Comparison of ENCODE assay signal across 9 cellular contexts in genomic region chr10:110414563-110415309, GRCh38.
DNase-seq lines count a peak whose midpoint lies in the region; ATAC-seq, FAIRE-seq and TF ChIP-seq lines count a peak whose summit lies in the region.
"Had no signal": no experiment of that assay in that cellular context is flagged by ENCODE, and none has a peak within 500 bp of the region (broad histone marks: within the 10 kb centered on the region; RNA-seq: fewer than 3 reads in every experiment).

No MANE protein-coding gene starts in this region.

- peaks cover 0 to 3% of the 10 kb centered on the region in 2 donors for H3K36me3 Mint-ChIP-seq in activated T-cell treated with anti-CD3 and anti-CD28 coated beads, Interleukin-2, amount 50 U/mL, for 72 hours (ENCODE audit: insufficient read depth in 2 of 2)

- intact Hi-C loops in kidney (cut with DNase I), result no loop called here

- H3K4me3 Mint-ChIP-seq in activated T-cell treated with anti-CD3 and anti-CD28 coated beads, Interleukin-2, amount 50 U/mL, for 72 hours, result peak overlapping the region; percentile 66 to 75

- H3K9ac ChIP-seq in kidney (ENCODE audit: low read length in 2 of 2), result no peak overlapping the region

- peaks cover 96% of the 10 kb centered on the region for H3K4me1 Mint-ChIP-seq in activated T-cell treated with anti-CD3 and anti-CD28 coated beads, Interleukin-2, amount 50 U/mL, for 72 hours (ENCODE audit: low read depth)

- peak; percentile 87 for ATAC-seq in GM18505 (IDR thresholded peaks at IDR 0.05; ENCODE audit: unreplicated experiment)
- peak; percentile 79 for ATAC-seq in HG02763 (IDR thresholded peaks at IDR 0.05; ENCODE audit: unreplicated experiment)
- ATAC-seq in activated T-cell treated with anti-CD3 and anti-CD28 coated beads, Interleukin-2, amount 50 U/mL, for 72 hours (replicated peaks in 1 of 2), result peak; percentile 91 to 96

- H3K9me3 ChIP-seq in kidney (ENCODE audit: control insufficient read depth in 1 of 2, low read length in 2 of 2), result no peaks in the 10 kb centered on the region
- H3K9me3 ChIP-seq: adrenal gland had no signal

- TF ChIP-seq POLR2A in GM18505 (IDR thresholded peaks at IDR 0.05; ENCODE audit: borderline replicate concordance, extremely low read depth, insufficient read depth, insufficient read length), result peak; percentile 43

- no peaks in the 10 kb centered on the region for H3K9me3 Mint-ChIP-seq in activated T-cell treated with anti-CD3 and anti-CD28 coated beads, Interleukin-2, amount 50 U/mL, for 72 hours

- FAIRE-seq in kidney (lab: Jason Lieb, UNC), result no peak

- H3K27ac Mint-ChIP-seq in activated T-cell treated with anti-CD3 and anti-CD28 coated beads, Interleukin-2, amount 50 U/mL, for 72 hours, result peak overlapping the region; percentile 72

- DNase-seq in NOMO-1 treated with DMSO at 0.1 percent for 48 hours (lab: John Stamatoyannopoulos, UW; ENCODE audit: unreplicated experiment), result peak; percentile 67
- peak; percentile 91 to 94 for DNase-seq in activated T-cell treated with anti-CD3 and anti-CD28 coated beads, Interleukin-2, amount 50 U/mL, for 72 hours
- peak; percentile 88 for DNase-seq in kidney
- peak; percentile 91 to 94 for DNase-seq in stimulated activated CD8-positive, alpha-beta memory T cell treated with anti-CD3 and anti-CD28 coated beads, Interleukin-7, amount 100 ng/mL, for 4 hours (ENCODE audit: low read depth in 2 of 2)
- DNase-seq in NCI-H1694 (lab: John Stamatoyannopoulos, UW), result no peak
- no peak for DNase-seq in amniotic stem cell (lab: John Stamatoyannopoulos, UW)

- H3K27ac ChIP-seq in kidney (ENCODE audit: low read depth in 2 of 2, low read length in 2 of 2), result no peak overlapping the region
- H3K27ac ChIP-seq: adrenal gland had no signal

- no peaks in the 10 kb centered on the region for H3K27me3 Mint-ChIP-seq in activated T-cell treated with anti-CD3 and anti-CD28 coated beads, Interleukin-2, amount 50 U/mL, for 72 hours (ENCODE audit: low read depth)

- no peaks in the 10 kb centered on the region for H3K4me1 ChIP-seq in kidney (ENCODE audit: control insufficient read depth in 1 of 2, insufficient read depth in 1 of 2, low read depth in 1 of 2, low read length in 2 of 2)

- H3K36me3 ChIP-seq in kidney (ENCODE audit: control insufficient read depth in 1 of 2, insufficient read depth in 2 of 2, low read length in 2 of 2), result no peaks in the 10 kb centered on the region
- H3K36me3 ChIP-seq: adrenal gland had no signal

- no peak for TF ChIP-seq CTCF in kidney (IDR thresholded peaks at IDR 0.05; ENCODE audit: borderline replicate concordance, extremely low read depth, insufficient read depth)

- H3K4me3 ChIP-seq in kidney (ENCODE audit: low read length in 2 of 2), result no peak overlapping the region
- H3K4me3 ChIP-seq: adrenal gland had no signal

Comparison
In these comparisons a context has a peak if more than half of its experiments do, and no peak if none do; other contexts are left out.
1. DNase-seq: peak in NOMO-1 treated with DMSO at 0.1 percent for 48 hours (single experiment), activated T-cell treated with anti-CD3 and anti-CD28 coated beads, Interleukin-2, amount 50 U/mL, for 72 hours (2 of 2), kidney (single experiment) and stimulated activated CD8-positive, alpha-beta memory T cell treated with anti-CD3 and anti-CD28 coated beads, Interleukin-7, amount 100 ng/mL, for 4 hours (2 of 2); none in NCI-H1694 (single experiment) and amniotic stem cell (single experiment).
2. Peak in every context shown above with its lines, with median percentiles within 50 percentile points of each other: ATAC-seq.